ENCODE assay signal across 1 cellular context in the genomic region with DNA sequence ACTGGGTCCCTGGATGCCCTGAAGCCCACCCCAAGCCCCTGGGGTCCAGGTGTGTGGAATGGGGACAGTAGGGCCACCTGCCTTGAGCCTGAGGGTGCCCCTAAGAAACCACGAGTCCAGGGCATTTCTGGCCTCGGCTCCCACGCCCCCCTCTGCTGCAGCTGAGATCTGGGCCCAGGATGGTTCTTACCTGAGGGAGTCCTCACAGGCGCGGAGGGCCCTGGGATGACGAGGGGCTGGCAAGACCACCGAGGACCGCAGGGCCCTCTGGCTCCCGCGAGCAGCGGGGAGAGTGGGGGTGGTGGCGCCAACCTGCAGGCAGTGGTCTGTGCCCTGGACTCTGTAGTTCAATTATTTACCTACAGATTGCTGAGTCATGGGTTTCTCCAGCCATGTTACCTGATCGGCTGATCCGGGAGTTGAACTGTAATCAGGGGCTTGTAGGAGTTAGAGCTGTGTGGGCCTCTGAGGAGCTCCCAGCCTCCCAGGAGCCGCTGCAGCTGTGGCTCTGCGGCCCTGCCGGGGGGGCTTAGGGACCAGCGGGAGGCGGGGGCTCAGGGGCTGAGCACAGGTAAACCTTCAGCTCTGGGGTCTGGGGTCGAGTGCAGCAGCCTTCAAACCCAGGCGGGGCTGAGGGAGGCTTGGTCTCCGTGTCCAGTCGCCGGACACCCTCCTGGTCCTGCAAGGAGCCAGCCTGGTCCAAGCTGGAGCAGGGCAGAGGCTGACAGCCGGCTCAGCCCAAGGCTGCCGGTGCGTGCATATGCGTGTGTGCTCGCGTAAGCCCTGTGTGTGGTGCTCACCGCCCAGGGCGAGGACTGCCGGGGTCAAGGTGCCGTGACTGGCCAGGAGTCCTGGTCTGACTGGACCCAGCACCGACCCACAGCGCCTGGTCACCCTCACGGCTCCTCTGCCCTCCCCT.
TF ChIP-seq lines count a peak whose summit lies in the region.

A gene with protein sequence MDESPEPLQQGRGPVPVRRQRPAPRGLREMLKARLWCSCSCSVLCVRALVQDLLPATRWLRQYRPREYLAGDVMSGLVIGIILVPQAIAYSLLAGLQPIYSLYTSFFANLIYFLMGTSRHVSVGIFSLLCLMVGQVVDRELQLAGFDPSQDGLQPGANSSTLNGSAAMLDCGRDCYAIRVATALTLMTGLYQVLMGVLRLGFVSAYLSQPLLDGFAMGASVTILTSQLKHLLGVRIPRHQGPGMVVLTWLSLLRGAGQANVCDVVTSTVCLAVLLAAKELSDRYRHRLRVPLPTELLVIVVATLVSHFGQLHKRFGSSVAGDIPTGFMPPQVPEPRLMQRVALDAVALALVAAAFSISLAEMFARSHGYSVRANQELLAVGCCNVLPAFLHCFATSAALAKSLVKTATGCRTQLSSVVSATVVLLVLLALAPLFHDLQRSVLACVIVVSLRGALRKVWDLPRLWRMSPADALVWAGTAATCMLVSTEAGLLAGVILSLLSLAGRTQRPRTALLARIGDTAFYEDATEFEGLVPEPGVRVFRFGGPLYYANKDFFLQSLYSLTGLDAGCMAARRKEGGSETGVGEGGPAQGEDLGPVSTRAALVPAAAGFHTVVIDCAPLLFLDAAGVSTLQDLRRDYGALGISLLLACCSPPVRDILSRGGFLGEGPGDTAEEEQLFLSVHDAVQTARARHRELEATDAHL (minus strand): TSS at position 294 of the 919 bp plus-strand sequence. CDS start 1,701 bp downstream, outside the sequence.

TF ChIP-seq in SK-N-SH, 30 proteins besides CTCF, POLR2A, EP300 and RAD21:
- TF ChIP-seq SMC3 (IDR thresholded peaks at IDR 0.05; ENCODE audit: low read depth, low read length) (no peak), EZH2phosphoT487 (IDR thresholded peaks at IDR 0.05; ENCODE audit: borderline replicate concordance, low read depth) (no peak), NRF1 (IDR thresholded peaks at IDR 0.05; ENCODE audit: low read depth, low read length) (no peak), POLR2AphosphoS5 (IDR thresholded peaks at IDR 0.05; ENCODE audit: low read depth, low read length) (no peak), TCF12 (IDR thresholded peaks at IDR 0.05) (no peak), FOSL2 (IDR thresholded peaks at IDR 0.05; ENCODE audit: borderline replicate concordance, low read depth) (no peak), YY1 (IDR thresholded peaks at IDR 0.05; ENCODE audit: low read depth) (no peak), NFIC (IDR thresholded peaks at IDR 0.05; ENCODE audit: borderline replicate concordance) (no peak)
- TF ChIP-seq, protein P1, sequence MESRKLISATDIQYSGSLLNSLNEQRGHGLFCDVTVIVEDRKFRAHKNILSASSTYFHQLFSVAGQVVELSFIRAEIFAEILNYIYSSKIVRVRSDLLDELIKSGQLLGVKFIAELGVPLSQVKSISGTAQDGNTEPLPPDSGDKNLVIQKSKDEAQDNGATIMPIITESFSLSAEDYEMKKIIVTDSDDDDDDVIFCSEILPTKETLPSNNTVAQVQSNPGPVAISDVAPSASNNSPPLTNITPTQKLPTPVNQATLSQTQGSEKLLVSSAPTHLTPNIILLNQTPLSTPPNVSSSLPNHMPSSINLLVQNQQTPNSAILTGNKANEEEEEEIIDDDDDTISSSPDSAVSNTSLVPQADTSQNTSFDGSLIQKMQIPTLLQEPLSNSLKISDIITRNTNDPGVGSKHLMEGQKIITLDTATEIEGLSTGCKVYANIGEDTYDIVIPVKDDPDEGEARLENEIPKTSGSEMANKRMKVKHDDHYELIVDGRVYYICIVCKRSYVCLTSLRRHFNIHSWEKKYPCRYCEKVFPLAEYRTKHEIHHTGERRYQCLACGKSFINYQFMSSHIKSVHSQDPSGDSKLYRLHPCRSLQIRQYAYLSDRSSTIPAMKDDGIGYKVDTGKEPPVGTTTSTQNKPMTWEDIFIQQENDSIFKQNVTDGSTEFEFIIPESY (IDR thresholded peaks at IDR 0.05; ENCODE audit: borderline replicate concordance, low read depth) = no peak
